In the genomic region with DNA sequence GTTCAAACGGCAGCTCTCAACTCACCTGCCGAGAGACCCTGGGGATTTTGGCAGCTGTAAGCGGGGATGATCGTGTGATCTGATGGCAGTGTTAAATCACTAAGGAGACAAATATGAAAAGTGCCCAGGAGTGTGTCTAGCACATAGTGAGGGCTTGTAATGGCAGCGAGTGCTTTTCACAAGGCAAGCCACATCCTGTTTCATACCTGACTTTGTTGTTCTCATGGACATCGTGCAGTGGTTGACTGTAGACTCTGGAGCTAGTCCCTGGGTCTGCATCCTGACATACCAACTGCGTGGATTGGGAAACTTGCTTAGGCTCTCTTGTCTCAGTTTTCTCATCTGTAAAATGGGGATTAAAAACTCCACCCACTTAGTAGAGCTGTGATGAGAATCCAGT, we compare ENCODE assay signal across 21 cellular contexts.
A peak's percentile ranks its signal among the peaks of the same experiment; 100 is the strongest.
DNase-seq lines count a peak whose midpoint lies in the region; ATAC-seq and TF ChIP-seq lines count a peak whose summit lies in the region.
"Had no signal": no experiment of that assay in that cellular context is flagged by ENCODE, and none has a peak within 500 bp of the region (broad histone marks: within the 10 kb centered on the region; RNA-seq: fewer than 3 reads in every experiment).

No MANE protein-coding gene starts in this region.

- H3K36me3 ChIP-seq in endodermal cell (ENCODE audit: control insufficient read depth, insufficient read depth, low read length) = no peaks in the 10 kb centered on the region
- H3K36me3 ChIP-seq in neural cell (ENCODE audit: insufficient read depth, low read length) = no peaks in the 10 kb centered on the region
- H3K36me3 ChIP-seq: BE2C had no signal

- no peak for DNase-seq in activated CD8-positive, alpha-beta T cell treated with anti-CD3 and anti-CD28 coated beads, Interleukin-2, amount 10 ng/mL, durations not matched to agents 7 days and 5 days
- DNase-seq in activated CD8-positive, alpha-beta T cell treated with anti-CD3 and anti-CD28 coated beads for 36 hours = no peak
- DNase-seq in cardiac septum (ENCODE audit: low spot score) (peak; percentile 19), Right ventricle myocardium superior (no peak), endodermal cell (peak; percentile 32), NCI-H187 treated with DMSO at 0.1 percent for 48 hours (lab: John Stamatoyannopoulos, UW) (no peak)
- DNase-seq: BE2C; Calu3; CD4-positive, alpha-beta memory T cell; COR-L47; DMS53; DMS79 treated with DMSO at 0.1 percent for 48 hours; GF-D8; GM23248; H7; HCEC 1CT had no signal

- POLR2A ChIA-PET in activated CD8-positive, alpha-beta T cell treated with anti-CD3 and anti-CD28 coated beads, Interleukin-2, amount 10 ng/mL, durations not matched to agents 7 days and 5 days (lab: Charles Lee) = no interaction called here
- POLR2A ChIA-PET in activated CD8-positive, alpha-beta T cell treated with anti-CD3 and anti-CD28 coated beads for 36 hours (lab: Charles Lee) = no interaction called here

- no peaks in the 10 kb centered on the region for H3K9me3 Mint-ChIP-seq in activated CD8-positive, alpha-beta T cell treated with anti-CD3 and anti-CD28 coated beads, Interleukin-2, amount 10 ng/mL, durations not matched to agents 7 days and 5 days (ENCODE audit: insufficient read depth)
- no peaks in the 10 kb centered on the region for H3K9me3 Mint-ChIP-seq in activated CD8-positive, alpha-beta T cell treated with anti-CD3 and anti-CD28 coated beads for 36 hours
- H3K9me3 Mint-ChIP-seq in endodermal cell = no peaks in the 10 kb centered on the region

- H2AFZ ChIP-seq in neural cell (ENCODE audit: low read depth, low read length) = no peak overlapping the region
- H2AFZ ChIP-seq: GM23248 had no signal

- H3K9ac ChIP-seq in endodermal cell (ENCODE audit: extremely low read depth, low read length, poor library complexity, severe bottlenecking) (no peak overlapping the region), neural cell (ENCODE audit: low read length) (peak overlapping the region; percentile 19)
- H3K9ac ChIP-seq: BLaER1 treated with 17β-estradiol and CSF1 and Interleukin-3, amounts not matched to agents 10 nM and 100 nM; GM23248 had no signal

- H3K27me3 Mint-ChIP-seq in activated CD8-positive, alpha-beta T cell treated with anti-CD3 and anti-CD28 coated beads, Interleukin-2, amount 10 ng/mL, durations not matched to agents 7 days and 5 days (ENCODE audit: low read depth) = no peaks in the 10 kb centered on the region
- no peaks in the 10 kb centered on the region for H3K27me3 Mint-ChIP-seq in activated CD8-positive, alpha-beta T cell treated with anti-CD3 and anti-CD28 coated beads for 36 hours
- H3K27me3 Mint-ChIP-seq in endodermal cell (ENCODE audit: insufficient read depth) = no peaks in the 10 kb centered on the region
- H3K27me3 Mint-ChIP-seq: CD4-positive, alpha-beta memory T cell had no signal

- H3K27me3 ChIP-seq in endodermal cell (ENCODE audit: control insufficient read depth, insufficient read depth, low read length, poor library complexity, severe bottlenecking) (no peaks in the 10 kb centered on the region), neural cell (ENCODE audit: insufficient read depth, low read depth, low read length) (no peaks in the 10 kb centered on the region)
- H3K27me3 ChIP-seq: BE2C; BLaER1 treated with 17β-estradiol and CSF1 and Interleukin-3, amounts not matched to agents 10 nM and 100 nM had no signal

- H3K79me2 ChIP-seq in neural cell (replicated peaks; ENCODE audit: insufficient read depth, low read length) = no peaks in the 10 kb centered on the region

- no peak for TF ChIP-seq CTCF in activated CD8-positive, alpha-beta T cell treated with anti-CD3 and anti-CD28 coated beads for 36 hours (IDR thresholded peaks at IDR 0.05)
- no peak for TF ChIP-seq CTCF in endodermal cell (conservative IDR thresholded peaks at IDR 0.05)
- no peak for TF ChIP-seq CTCF in neural cell (IDR thresholded peaks at IDR 0.05; ENCODE audit: poor library complexity, severe bottlenecking)

- H3K4me2 ChIP-seq in neural cell (ENCODE audit: low read length) = no peak overlapping the region
- H3K4me2 ChIP-seq: BLaER1 treated with 17β-estradiol and CSF1 and Interleukin-3, amounts not matched to agents 10 nM and 100 nM had no signal

- peaks cover 16% of the 10 kb centered on the region for H3K4me1 Mint-ChIP-seq in activated CD8-positive, alpha-beta T cell treated with anti-CD3 and anti-CD28 coated beads, Interleukin-2, amount 10 ng/mL, durations not matched to agents 7 days and 5 days (ENCODE audit: low read depth)
- H3K4me1 Mint-ChIP-seq in activated CD8-positive, alpha-beta T cell treated with anti-CD3 and anti-CD28 coated beads for 36 hours (ENCODE audit: low read depth) = peaks cover 18% of the 10 kb centered on the region
- no peaks in the 10 kb centered on the region for H3K4me1 Mint-ChIP-seq in endodermal cell

- H3K27ac ChIP-seq in endodermal cell (ENCODE audit: low read depth, low read length) = no peak overlapping the region
- H3K27ac ChIP-seq in neural cell (ENCODE audit: low read length) = peak overlapping the region; percentile 77
- H3K27ac ChIP-seq: 22Rv1; BLaER1 treated with 17β-estradiol and CSF1 and Interleukin-3, amounts not matched to agents 10 nM and 100 nM; GM23248 had no signal

- H3F3A ChIP-seq in neural cell (ENCODE audit: insufficient read depth, low read length, poor library complexity, severe bottlenecking) = no peaks in the 10 kb centered on the region

- no peak overlapping the region for H3K4me3 Mint-ChIP-seq in activated CD8-positive, alpha-beta T cell treated with anti-CD3 and anti-CD28 coated beads, Interleukin-2, amount 10 ng/mL, durations not matched to agents 7 days and 5 days
- H3K4me3 Mint-ChIP-seq in activated CD8-positive, alpha-beta T cell treated with anti-CD3 and anti-CD28 coated beads for 36 hours = no peak overlapping the region
- H3K4me3 Mint-ChIP-seq in endodermal cell = no peak overlapping the region
- H3K4me3 Mint-ChIP-seq: CD14-positive monocyte had no signal

- H3K9me2 ChIP-seq in neural cell (ENCODE audit: insufficient read depth, low read length) = no peaks in the 10 kb centered on the region

- no peak for TF ChIP-seq RAD21 in neural cell (conservative IDR thresholded peaks at IDR 0.05)

- no peak for ATAC-seq in activated CD8-positive, alpha-beta T cell treated with anti-CD3 and anti-CD28 coated beads, Interleukin-2, amount 10 ng/mL, durations not matched to agents 7 days and 5 days
- no peak for ATAC-seq in activated CD8-positive, alpha-beta T cell treated with anti-CD3 and anti-CD28 coated beads for 36 hours
- ATAC-seq in Right ventricle myocardium superior (ENCODE audit: poor library complexity) (no peak), HG03571 (IDR thresholded peaks at IDR 0.05; ENCODE audit: unreplicated experiment) (no peak)

- 90 to 91% methylated on average over 5 to 7 of the region's 7 CpGs for WGBS in endodermal cell (ENCODE audit: insufficient coverage in 1 of 2, insufficient read length in 1 of 2), 2 experiments

- CTCF ChIA-PET in activated CD8-positive, alpha-beta T cell treated with anti-CD3 and anti-CD28 coated beads, Interleukin-2, amount 10 ng/mL, durations not matched to agents 7 days and 5 days (lab: Charles Lee) = no interaction called here
- CTCF ChIA-PET in activated CD8-positive, alpha-beta T cell treated with anti-CD3 and anti-CD28 coated beads for 36 hours (lab: Charles Lee) = interaction anchor here (0.7 kb wide), 1 partner anchor 64 kb away, joined by 3 read pairs; no protein-coding TSS in a partner anchor

- intact Hi-C loops in activated CD8-positive, alpha-beta T cell treated with anti-CD3 and anti-CD28 coated beads for 36 hours (cut with micrococcal nuclease) = no loop called here
- intact Hi-C loops in cardiac septum (cut with DNase I) = no loop called here
- intact Hi-C loops in Right ventricle myocardium superior (cut with DNase I) = no loop called here

- peak overlapping the region; percentile 23 for H3K27ac Mint-ChIP-seq in activated CD8-positive, alpha-beta T cell treated with anti-CD3 and anti-CD28 coated beads, Interleukin-2, amount 10 ng/mL, durations not matched to agents 7 days and 5 days
- H3K27ac Mint-ChIP-seq in activated CD8-positive, alpha-beta T cell treated with anti-CD3 and anti-CD28 coated beads for 36 hours = no peak overlapping the region
- no peak overlapping the region for H3K27ac Mint-ChIP-seq in endodermal cell
- H3K27ac Mint-ChIP-seq: CD14-positive monocyte had no signal

- no peak for TF ChIP-seq EP300 in neural cell (conservative IDR thresholded peaks at IDR 0.05; ENCODE audit: poor library complexity, severe bottlenecking)

- H3K4me3 ChIP-seq in endodermal cell (ENCODE audit: low read length) (no peak overlapping the region), neural cell (ENCODE audit: low read length) (no peak overlapping the region)
- H3K4me3 ChIP-seq: BLaER1 treated with 17β-estradiol and CSF1 and Interleukin-3, amounts not matched to agents 10 nM and 100 nM; GM23248 had no signal

- no peaks in the 10 kb centered on the region for H3K4me1 ChIP-seq in endodermal cell (ENCODE audit: control insufficient read depth, insufficient read depth, low read length)
- H3K4me1 ChIP-seq: BE2C had no signal

- H3K9me3 ChIP-seq in endodermal cell (ENCODE audit: control insufficient read depth, low read length) (no peaks in the 10 kb centered on the region), neural cell (ENCODE audit: low read length) (no peaks in the 10 kb centered on the region)
- H3K9me3 ChIP-seq: BE2C had no signal

- H4K20me1 ChIP-seq in neural cell (ENCODE audit: insufficient read depth) = no peaks in the 10 kb centered on the region
- H4K20me1 ChIP-seq: BLaER1 treated with 17β-estradiol and CSF1 and Interleukin-3, amounts not matched to agents 10 nM and 100 nM had no signal

- no peaks in the 10 kb centered on the region for H3K36me3 Mint-ChIP-seq in activated CD8-positive, alpha-beta T cell treated with anti-CD3 and anti-CD28 coated beads, Interleukin-2, amount 10 ng/mL, durations not matched to agents 7 days and 5 days (ENCODE audit: low read depth)
- no peaks in the 10 kb centered on the region for H3K36me3 Mint-ChIP-seq in activated CD8-positive, alpha-beta T cell treated with anti-CD3 and anti-CD28 coated beads for 36 hours (ENCODE audit: low read depth)
- H3K36me3 Mint-ChIP-seq in endodermal cell (ENCODE audit: low read depth) = no peaks in the 10 kb centered on the region

TF ChIP-seq in neural cell, 6 proteins besides CTCF, POLR2A, EP300 and RAD21 (continues in another document):
- TF ChIP-seq EZH2 (IDR thresholded peaks at IDR 0.05; ENCODE audit: borderline replicate concordance, insufficient read depth, low read length, poor library complexity, severe bottlenecking) = no peak
- no peak for TF ChIP-seq POLR2AphosphoS5 (IDR thresholded peaks at IDR 0.05)
- TF ChIP-seq TAF1 (IDR thresholded peaks at IDR 0.05; ENCODE audit: low read depth) = no peak
- no peak for TF ChIP-seq MXI1 (conservative IDR thresholded peaks at IDR 0.05; ENCODE audit: poor library complexity, severe bottlenecking)

Comparison
In these comparisons a context has a peak if more than half of its experiments do, and no peak if none do; other contexts are left out.
1. DNase-seq: peak in cardiac septum (single experiment) and endodermal cell (single experiment); none in activated CD8-positive, alpha-beta T cell treated with anti-CD3 and anti-CD28 coated beads, Interleukin-2, amount 10 ng/mL, durations not matched to agents 7 days and 5 days (single experiment), activated CD8-positive, alpha-beta T cell treated with anti-CD3 and anti-CD28 coated beads for 36 hours (single experiment), Right ventricle myocardium superior (single experiment) and NCI-H187 treated with DMSO at 0.1 percent for 48 hours (single experiment).